Comparison of ENCODE assay signal across 7 cellular contexts in the genomic region with DNA sequence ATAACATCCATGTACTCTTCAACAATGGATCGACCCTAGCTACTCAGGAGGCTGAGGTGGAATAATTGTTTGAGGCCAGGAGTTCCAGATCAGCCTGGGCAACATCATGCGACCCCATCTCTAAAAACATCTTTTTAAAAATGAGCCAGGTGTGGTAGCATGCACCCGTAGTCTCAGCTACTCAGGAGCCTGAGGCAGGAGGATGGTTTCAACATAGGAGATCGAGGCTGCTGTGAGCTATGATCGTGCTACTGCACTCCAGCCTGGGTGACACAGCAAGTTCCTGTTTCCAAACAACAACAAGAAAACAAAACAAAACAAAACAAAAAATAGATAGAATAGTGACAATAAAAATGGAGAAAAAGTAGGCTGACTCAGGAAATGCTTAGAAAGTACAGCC.
DNase-seq lines count a peak whose midpoint lies in the region; ATAC-seq, FAIRE-seq and TF ChIP-seq lines count a peak whose summit lies in the region.
"Not testable (repeated sequence)": the region's sequence is repeated elsewhere in the genome, so short reads cannot be mapped to it uniquely, and the experiment has no call there.

No MANE protein-coding gene starts in this region.

- TF ChIP-seq POLR2A in A549 (IDR thresholded peaks at IDR 0.05; ENCODE audit: low read length); K562 (conservative IDR thresholded peaks at IDR 0.05); HepG2 (IDR thresholded peaks at IDR 0.05; ENCODE audit: insufficient read depth in 1 of 2, low read depth in 2 of 2, low read length in 2 of 2); upper lobe of left lung (IDR thresholded peaks at IDR 0.05): not testable (repeated sequence)

- not testable (repeated sequence) for TF ChIP-seq EP300 in A549 (IDR thresholded peaks at IDR 0.05); K562 (IDR thresholded peaks at IDR 0.05; ENCODE audit: low read length); HepG2 (IDR thresholded peaks at IDR 0.05; ENCODE audit: low read depth in 2 of 2, low read length in 2 of 2); HepG2 (CRISPR knock-in tag; IDR thresholded peaks at IDR 0.05; ENCODE audit: borderline replicate concordance); upper lobe of left lung (IDR thresholded peaks at IDR 0.05)

- not testable (repeated sequence) for H3K9ac ChIP-seq in K562 (ENCODE audit: insufficient read depth in 1 of 2, low read depth in 2 of 2, low read length in 2 of 2); HepG2 (ENCODE audit: insufficient read depth, low read depth, low read length)

- DNase-seq in A549 (ENCODE audit: low read depth in 1 of 2, low spot score in 1 of 2); PC-9; K562 (ENCODE audit: extremely low read depth in 1 of 4, low spot score in 3 of 4); HepG2 (ENCODE audit: low spot score); natural killer cell treated with Interleukin-12 subunit alpha and Interleukin-12 subunit beta and Interleukin-15 and Interleukin-18, amount 100 ng/mL, for 72 hours (ENCODE audit: low spot score); stimulated activated effector memory CD8-positive, alpha-beta T cell treated with anti-CD3 and anti-CD28 coated beads, Interleukin-12 subunit alpha, Interleukin-12 subunit beta, amount 100 ng/mL, for 72 hours (ENCODE audit: low spot score in 2 of 2); upper lobe of left lung: not testable (repeated sequence)

- not testable (repeated sequence) for H3K9me3 Mint-ChIP-seq in natural killer cell treated with Interleukin-12 subunit alpha and Interleukin-12 subunit beta and Interleukin-15 and Interleukin-18, amount 100 ng/mL, for 72 hours; stimulated activated effector memory CD8-positive, alpha-beta T cell treated with anti-CD3 and anti-CD28 coated beads, Interleukin-12 subunit alpha, Interleukin-12 subunit beta, amount 100 ng/mL, for 72 hours

- H3K9me2 ChIP-seq in PC-9 (ENCODE audit: insufficient read depth) = not testable (repeated sequence)

- H3K9me1 ChIP-seq in K562 (ENCODE audit: control insufficient read depth, insufficient read depth, low read length) = not testable (repeated sequence)

- CTCF ChIA-PET in A549 (lab: Yijun Ruan, JAX); PC-9 (lab: Charles Lee); K562 (lab: Yijun Ruan, JAX; ENCODE audit: low intra/inter-chr PET ratio); HepG2 (lab: Yijun Ruan, JAX; ENCODE audit: low intra/inter-chr PET ratio, low total read pairs): not testable (repeated sequence)

- H3K27ac Mint-ChIP-seq in natural killer cell treated with Interleukin-12 subunit alpha and Interleukin-12 subunit beta and Interleukin-15 and Interleukin-18, amount 100 ng/mL, for 72 hours; stimulated activated effector memory CD8-positive, alpha-beta T cell treated with anti-CD3 and anti-CD28 coated beads, Interleukin-12 subunit alpha, Interleukin-12 subunit beta, amount 100 ng/mL, for 72 hours: not testable (repeated sequence)

- H4K20me1 ChIP-seq in PC-9 (ENCODE audit: insufficient read depth); K562 (replicated peaks; ENCODE audit: control insufficient read depth, insufficient read depth, low read length); HepG2 (ENCODE audit: insufficient read depth, low read length): not testable (repeated sequence)

- TF ChIP-seq RAD21 in A549 (conservative IDR thresholded peaks at IDR 0.05 in 1 of 2, IDR thresholded peaks at IDR 0.05 in 1 of 2); K562 (CRISPR knock-in tag; conservative IDR thresholded peaks at IDR 0.05 in 1 of 2, IDR thresholded peaks at IDR 0.05 in 1 of 2); HepG2 (CRISPR knock-in tag; IDR thresholded peaks at IDR 0.05): not testable (repeated sequence)

- H2AFZ ChIP-seq in PC-9; K562 (ENCODE audit: low read depth, low read length); HepG2 (ENCODE audit: low read length): not testable (repeated sequence)

- H3K27me3 Mint-ChIP-seq in natural killer cell treated with Interleukin-12 subunit alpha and Interleukin-12 subunit beta and Interleukin-15 and Interleukin-18, amount 100 ng/mL, for 72 hours = not testable (repeated sequence)

- H3K27me3 ChIP-seq in PC-9 (ENCODE audit: insufficient read depth, low read depth); K562 (ENCODE audit: control insufficient read depth in 2 of 2, insufficient read depth in 2 of 2, low read length in 2 of 2); HepG2 (ENCODE audit: control insufficient read depth in 1 of 2, insufficient read depth in 2 of 2, low read length in 2 of 2); upper lobe of left lung: not testable (repeated sequence)

- TSS peak; percentile 26 for BruUV-seq in PC-9 (replicated peaks; lab: Mats Ljungman, UMichigan)
- BruUV-seq in K562 (replicated peaks; lab: Mats Ljungman, UMichigan); HepG2 (replicated peaks; lab: Mats Ljungman, UMichigan): not testable (repeated sequence)

- not testable (repeated sequence) for H3K4me3 Mint-ChIP-seq in natural killer cell treated with Interleukin-12 subunit alpha and Interleukin-12 subunit beta and Interleukin-15 and Interleukin-18, amount 100 ng/mL, for 72 hours; stimulated activated effector memory CD8-positive, alpha-beta T cell treated with anti-CD3 and anti-CD28 coated beads, Interleukin-12 subunit alpha, Interleukin-12 subunit beta, amount 100 ng/mL, for 72 hours

- 81% methylated on average over 5 of the region's 5 CpGs for WGBS in A549 (ENCODE audit: missing lambda C conversion rate)
- WGBS in K562 (ENCODE audit: insufficient coverage, low coverage, missing lambda C conversion rate) = 31% methylated on average over 4 of the region's 5 CpGs
- WGBS in HepG2 (ENCODE audit: low lambda C conversion rate) = 80% methylated on average over 5 of the region's 5 CpGs
- WGBS in upper lobe of left lung, 2 donors = 53 to 61% methylated on average over 5 of the region's 5 CpGs

- H3K4me3 ChIP-seq in A549; PC-9; K562; HepG2 (replicated peaks in 1 of 3; ENCODE audit: insufficient read depth in 1 of 3, low read depth in 2 of 3, low read length in 3 of 3); upper lobe of left lung: not testable (repeated sequence)

- H3F3A ChIP-seq in PC-9 (ENCODE audit: insufficient read depth, low read depth) = not testable (repeated sequence)

- intact Hi-C loops in PC-9 (cut with micrococcal nuclease; ENCODE audit: unreplicated experiment); K562 (cut with micrococcal nuclease); HepG2 (cut with micrococcal nuclease; ENCODE audit: unreplicated experiment): not testable (repeated sequence)

- ATAC-seq in A549 (peak; percentile 26 to 73; a peak in 3 of 6 replicates), K562 (peak; percentile 60), HepG2 (peak; percentile 62), upper lobe of left lung (ENCODE audit: low FRiP score in 2 of 2) (peak; percentile 39 to 78)
- ATAC-seq in natural killer cell treated with Interleukin-12 subunit alpha and Interleukin-12 subunit beta and Interleukin-15 and Interleukin-18, amount 100 ng/mL, for 72 hours = peak; percentile 33 to 36
- ATAC-seq in stimulated activated effector memory CD8-positive, alpha-beta T cell treated with anti-CD3 and anti-CD28 coated beads, Interleukin-12 subunit alpha, Interleukin-12 subunit beta, amount 100 ng/mL, for 72 hours = peak; percentile 32

- POLR2A ChIA-PET in A549 (lab: Yijun Ruan, JAX); PC-9 (lab: Charles Lee; ENCODE audit: unreplicated experiment); K562 (lab: Yijun Ruan, JAX); HepG2 (lab: Yijun Ruan, JAX): not testable (repeated sequence)

- not testable (repeated sequence) for FAIRE-seq in A549 (lab: Jason Lieb, UNC); K562 (lab: Jason Lieb, UNC); HepG2 (lab: Jason Lieb, UNC)

- H3K36me3 Mint-ChIP-seq in natural killer cell treated with Interleukin-12 subunit alpha and Interleukin-12 subunit beta and Interleukin-15 and Interleukin-18, amount 100 ng/mL, for 72 hours; stimulated activated effector memory CD8-positive, alpha-beta T cell treated with anti-CD3 and anti-CD28 coated beads, Interleukin-12 subunit alpha, Interleukin-12 subunit beta, amount 100 ng/mL, for 72 hours: not testable (repeated sequence)

- not testable (repeated sequence) for H3K4me1 ChIP-seq in A549; PC-9 (replicated peaks; ENCODE audit: insufficient read depth); K562 (replicated peaks in 1 of 2; ENCODE audit: control insufficient read depth in 2 of 2, insufficient read depth in 2 of 2, low read length in 2 of 2); HepG2 (ENCODE audit: insufficient read depth, low read length); upper lobe of left lung

- H3K27ac ChIP-seq in A549; PC-9; K562 (ENCODE audit: extremely low read depth, low read depth, low read length); HepG2 (ENCODE audit: extremely low read length, insufficient read depth, low read length); upper lobe of left lung: not testable (repeated sequence)

- not testable (repeated sequence) for H3K4me2 ChIP-seq in A549; PC-9; K562 (ENCODE audit: insufficient read depth, low read length); HepG2 (ENCODE audit: low read depth, low read length)

- H3K9me3 ChIP-seq in A549; PC-9 (ENCODE audit: insufficient read depth, low read depth); K562 (replicated peaks; ENCODE audit: control insufficient read depth, insufficient read depth, low read depth, low read length); HepG2 (ENCODE audit: low read length); upper lobe of left lung: not testable (repeated sequence)

- in situ Hi-C loops in K562 (cut with MboI); HepG2 (cut with HindIII; ENCODE audit: extremely low pct_ligation_motif_present, low pct_unique_long_range_greater_than_20kb): not testable (repeated sequence)

- H3K79me2 ChIP-seq in PC-9 (ENCODE audit: low read depth); K562 (ENCODE audit: control insufficient read depth, insufficient read depth, low read length); HepG2 (ENCODE audit: insufficient read depth, low read length): not testable (repeated sequence)

- TF ChIP-seq CTCF in A549 (IDR thresholded peaks at IDR 0.05); PC-9 (conservative IDR thresholded peaks at IDR 0.05); K562 (IDR thresholded peaks at IDR 0.05 in 2 of 3, conservative IDR thresholded peaks at IDR 0.05 in 1 of 3; ENCODE audit: insufficient read depth in 2 of 3, low read depth in 1 of 3, low read length in 3 of 3); HepG2 (CRISPR knock-in tag; IDR thresholded peaks at IDR 0.05); upper lobe of left lung (IDR thresholded peaks at IDR 0.05): not testable (repeated sequence)

- H3K4me1 Mint-ChIP-seq in natural killer cell treated with Interleukin-12 subunit alpha and Interleukin-12 subunit beta and Interleukin-15 and Interleukin-18, amount 100 ng/mL, for 72 hours (ENCODE audit: low read depth in 2 of 2); stimulated activated effector memory CD8-positive, alpha-beta T cell treated with anti-CD3 and anti-CD28 coated beads, Interleukin-12 subunit alpha, Interleukin-12 subunit beta, amount 100 ng/mL, for 72 hours: not testable (repeated sequence)

- H3K36me3 ChIP-seq in PC-9 (ENCODE audit: low read depth); K562 (ENCODE audit: control insufficient read depth, insufficient read depth, low read length); HepG2 (replicated peaks in 1 of 2; ENCODE audit: control insufficient read depth in 1 of 2, insufficient read depth in 2 of 2, low read length in 2 of 2); upper lobe of left lung: not testable (repeated sequence)
